In genomic region chr15:100007609-100008008, GRCh38 we compare ENCODE assay signal across 31 cellular contexts.
"Had no signal": no experiment of that assay in that cellular context is flagged by ENCODE, and none has a peak within 500 bp of the region (broad histone marks: within the 10 kb centered on the region; RNA-seq: fewer than 3 reads in every experiment).

No MANE protein-coding gene starts in this region.

- H3K9me3 ChIP-seq: Peyer's patch, SJSA1, SK-N-SH had no signal

- ATAC-seq: activated CD4-positive, alpha-beta T cell treated with anti-CD3 and anti-CD28 coated beads for 36 hours; activated CD8-positive, alpha-beta T cell treated with anti-CD3 and anti-CD28 coated beads, Interleukin-2, amount 10 ng/mL, durations not matched to agents 7 days and 5 days had no signal

- H3K27me3 Mint-ChIP-seq: activated CD4-positive, alpha-beta T cell treated with anti-CD3 and anti-CD28 coated beads for 36 hours; activated CD4-positive, alpha-beta T cell treated with anti-CD3 and anti-CD28 coated beads, Interleukin-2, amount 10 ng/mL, durations not matched to agents 7 days and 5 days; activated naive CD8-positive, alpha-beta T cell treated with anti-CD3 and anti-CD28 coated beads for 36 hours; activated T-cell treated with anti-CD3 and anti-CD28 coated beads, Interleukin-2, amount 50 U/mL, for 24 hours had no signal

- H3K4me2 ChIP-seq: KMS-11, SK-N-SH had no signal

- H3K9me3 Mint-ChIP-seq: activated CD4-positive, alpha-beta T cell treated with anti-CD3 and anti-CD28 coated beads, Interleukin-2, amount 10 ng/mL, durations not matched to agents 7 days and 5 days; activated naive CD4-positive, alpha-beta T cell treated with anti-CD3 and anti-CD28 coated beads, Interleukin-2, amount 10 ng/mL, durations not matched to agents 7 days and 5 days; activated naive CD8-positive, alpha-beta T cell treated with anti-CD3 and anti-CD28 coated beads for 36 hours; activated T-cell treated with anti-CD3 and anti-CD28 coated beads, Interleukin-2, amount 50 U/mL, for 24 hours; T-helper 1 cell treated with Interleukin-12 subunit alpha and Interleukin-12 subunit beta and Interleukin-4 antibody, amounts not matched to agents 30 μg/mL and 1 μg/mL, for 36 hours; T-helper 2 cell treated with Interferon-gamma antibody and Interleukin-4, amounts not matched to agents 5 μg/mL and 100 μg/mL, for 36 hours had no signal

- H3K4me3 ChIP-seq: Peyer's patch, SJSA1 had no signal

- H3K4me1 Mint-ChIP-seq: activated CD4-positive, alpha-beta T cell treated with anti-CD3 and anti-CD28 coated beads for 36 hours; activated CD4-positive, alpha-beta T cell treated with anti-CD3 and anti-CD28 coated beads, Interleukin-2, amount 10 ng/mL, durations not matched to agents 7 days and 5 days; activated naive CD4-positive, alpha-beta T cell treated with anti-CD3 and anti-CD28 coated beads, Interleukin-2, amount 10 ng/mL, durations not matched to agents 7 days and 5 days; activated naive CD8-positive, alpha-beta T cell treated with anti-CD3 and anti-CD28 coated beads for 36 hours had no signal

- H3K4me1 ChIP-seq: Peyer's patch, SJSA1 had no signal

- H3K27ac Mint-ChIP-seq: activated CD4-positive, alpha-beta T cell treated with anti-CD3 and anti-CD28 coated beads for 36 hours; activated CD4-positive, alpha-beta T cell treated with anti-CD3 and anti-CD28 coated beads, Interleukin-2, amount 10 ng/mL, durations not matched to agents 7 days and 5 days; activated CD8-positive, alpha-beta T cell treated with anti-CD3 and anti-CD28 coated beads, Interleukin-2, amount 10 ng/mL, durations not matched to agents 7 days and 5 days; activated naive CD4-positive, alpha-beta T cell treated with anti-CD3 and anti-CD28 coated beads, Interleukin-2, amount 10 ng/mL, durations not matched to agents 7 days and 5 days; activated naive CD8-positive, alpha-beta T cell treated with anti-CD3 and anti-CD28 coated beads for 36 hours; activated T-cell treated with anti-CD3 and anti-CD28 coated beads, Interleukin-2, amount 50 U/mL, for 24 hours; T-helper 1 cell treated with Interleukin-12 subunit alpha and Interleukin-12 subunit beta and Interleukin-4 antibody, amounts not matched to agents 30 μg/mL and 1 μg/mL, for 36 hours; T-helper 2 cell treated with Interferon-gamma antibody and Interleukin-4, amounts not matched to agents 5 μg/mL and 100 μg/mL, for 36 hours had no signal

- DNase-seq: activated CD4-positive, alpha-beta T cell treated with anti-CD3 and anti-CD28 coated beads for 36 hours; activated CD4-positive, alpha-beta T cell treated with anti-CD3 and anti-CD28 coated beads, Interleukin-2, amount 10 ng/mL, durations not matched to agents 7 days and 5 days; activated CD4-positive, alpha-beta T cell treated with anti-CD3 and anti-CD28 coated beads, Interleukin-2, amount 50 U/mL, for 48 hours; activated CD8-positive, alpha-beta T cell treated with anti-CD3 and anti-CD28 coated beads, Interleukin-2, amount 10 ng/mL, durations not matched to agents 7 days and 5 days; activated gamma-delta T cell treated with Interleukin-2 at 50 U/mL for 16 hours; activated naive CD4-positive, alpha-beta T cell treated with anti-CD3 and anti-CD28 coated beads, Interleukin-2, amount 10 ng/mL, durations not matched to agents 7 days and 5 days; activated naive CD8-positive, alpha-beta T cell treated with anti-CD3 and anti-CD28 coated beads for 36 hours; activated T-cell treated with anti-CD3 and anti-CD28 coated beads, Interleukin-2, amount 50 U/mL, for 24 hours; amniotic stem cell; aorta; brain microvascular endothelial cell; central memory CD4-positive, alpha-beta T cell; NCI-H1092 treated with DMSO at 0.1 percent for 48 hours; NCI-H1417; NCI-H146; NCI-H187; NCI-H2029 treated with DMSO at 0.1 percent for 48 hours; NCI-H2107; NCI-H2171; NCI-H510A; NCI-H526; NCI-H748 treated with DMSO at 0.1 percent for 48 hours; NK-92 treated with Interleukin-12 subunit alpha and Interleukin-12 subunit beta, amount 100 ng/mL, for 24 hours; Peyer's patch; SHP77 treated with DMSO at 0.1 percent for 48 hours; SK-N-SH had no signal

- H3K36me3 ChIP-seq: brain microvascular endothelial cell, Peyer's patch, SJSA1 had no signal

- H3K27ac ChIP-seq: brain microvascular endothelial cell, KMS-11, Peyer's patch, SJSA1 had no signal

- H3K36me3 Mint-ChIP-seq: activated naive CD4-positive, alpha-beta T cell treated with anti-CD3 and anti-CD28 coated beads, Interleukin-2, amount 10 ng/mL, durations not matched to agents 7 days and 5 days; activated naive CD8-positive, alpha-beta T cell treated with anti-CD3 and anti-CD28 coated beads for 36 hours had no signal

- H3K27me3 ChIP-seq: brain microvascular endothelial cell, Peyer's patch, SJSA1 had no signal

- H3K4me3 Mint-ChIP-seq: activated CD4-positive, alpha-beta T cell treated with anti-CD3 and anti-CD28 coated beads for 36 hours; activated CD4-positive, alpha-beta T cell treated with anti-CD3 and anti-CD28 coated beads, Interleukin-2, amount 10 ng/mL, durations not matched to agents 7 days and 5 days; activated CD8-positive, alpha-beta T cell treated with anti-CD3 and anti-CD28 coated beads, Interleukin-2, amount 10 ng/mL, durations not matched to agents 7 days and 5 days; activated naive CD4-positive, alpha-beta T cell treated with anti-CD3 and anti-CD28 coated beads, Interleukin-2, amount 10 ng/mL, durations not matched to agents 7 days and 5 days; activated naive CD8-positive, alpha-beta T cell treated with anti-CD3 and anti-CD28 coated beads for 36 hours; activated T-cell treated with anti-CD3 and anti-CD28 coated beads, Interleukin-2, amount 50 U/mL, for 24 hours; T-helper 1 cell treated with Interleukin-12 subunit alpha and Interleukin-12 subunit beta and Interleukin-4 antibody, amounts not matched to agents 30 μg/mL and 1 μg/mL, for 36 hours; T-helper 2 cell treated with Interferon-gamma antibody and Interleukin-4, amounts not matched to agents 5 μg/mL and 100 μg/mL, for 36 hours had no signal

- H3K9ac ChIP-seq: KMS-11, SK-N-SH had no signal

- FAIRE-seq: TTC549 had no signal
